1 cellular context compared by ENCODE assay signal in the genomic region with DNA sequence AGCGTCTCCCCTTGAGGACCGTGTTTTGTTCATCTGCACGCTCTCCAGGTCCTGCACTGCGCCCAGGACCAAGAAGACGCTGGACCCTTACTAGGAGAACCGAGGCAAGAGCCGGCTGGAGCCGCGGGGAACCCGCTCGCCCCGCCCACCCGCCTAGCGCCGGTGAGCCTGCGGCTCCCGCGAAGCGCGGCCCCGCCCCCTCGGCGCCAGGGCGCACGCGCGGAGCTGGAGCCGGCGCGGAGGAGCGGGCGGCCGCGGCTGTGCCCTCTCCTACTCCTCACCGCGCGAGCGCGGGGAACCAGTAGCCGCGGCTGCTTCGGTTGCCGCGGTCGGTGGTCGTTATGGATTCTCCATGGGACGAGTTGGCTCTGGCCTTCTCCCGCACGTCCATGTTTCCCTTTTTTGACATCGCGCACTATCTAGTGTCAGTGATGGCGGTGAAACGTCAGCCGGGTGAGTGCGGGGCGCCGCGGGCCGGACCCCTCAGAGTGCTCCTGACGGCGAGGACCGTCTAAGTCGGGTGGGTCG.
A peak's percentile ranks its signal among the peaks of the same experiment; 100 is the strongest.
TF ChIP-seq lines count a peak whose summit lies in the region.

A gene with protein sequence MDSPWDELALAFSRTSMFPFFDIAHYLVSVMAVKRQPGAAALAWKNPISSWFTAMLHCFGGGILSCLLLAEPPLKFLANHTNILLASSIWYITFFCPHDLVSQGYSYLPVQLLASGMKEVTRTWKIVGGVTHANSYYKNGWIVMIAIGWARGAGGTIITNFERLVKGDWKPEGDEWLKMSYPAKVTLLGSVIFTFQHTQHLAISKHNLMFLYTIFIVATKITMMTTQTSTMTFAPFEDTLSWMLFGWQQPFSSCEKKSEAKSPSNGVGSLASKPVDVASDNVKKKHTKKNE (plus strand): TSS at position 222 of the 528 bp plus-strand sequence. CDS start 120 bp downstream, at position 342.

TF ChIP-seq in HEK293, 187 proteins besides CTCF, POLR2A, EP300 and RAD21 (continued from another document):
- TF ChIP-seq HIC1 (tag by site-specific recombination; IDR thresholded peaks at IDR 0.05) (no peak), ZNF214 (tag by site-specific recombination; IDR thresholded peaks at IDR 0.05; ENCODE audit: borderline replicate concordance) (no peak), ZBTB17 (tag by site-specific recombination; IDR thresholded peaks at IDR 0.05) (no peak), ZNF639 (tag by site-specific recombination; IDR thresholded peaks at IDR 0.05) (no peak), ZNF2 (tag by site-specific recombination; IDR thresholded peaks at IDR 0.05) (no peak), ZNF211 (tag by site-specific recombination; IDR thresholded peaks at IDR 0.05; ENCODE audit: low read depth) (no peak), ZNF658 (tag by site-specific recombination; IDR thresholded peaks at IDR 0.05) (no peak), ZNF335 (tag by site-specific recombination; conservative IDR thresholded peaks at IDR 0.05) (peak; percentile 51; the same call in 1 of the 2 replicates), ZNF169 (tag by site-specific recombination; IDR thresholded peaks at IDR 0.05) (no peak), ZNF138 (tag by site-specific recombination; IDR thresholded peaks at IDR 0.05; ENCODE audit: borderline replicate concordance) (no peak), ZNF514 (tag by site-specific recombination; IDR thresholded peaks at IDR 0.05) (no peak), ZNF221 (tag by site-specific recombination; IDR thresholded peaks at IDR 0.05; ENCODE audit: borderline replicate concordance) (no peak), ZNF560 (tag by site-specific recombination; IDR thresholded peaks at IDR 0.05; ENCODE audit: borderline replicate concordance) (no peak), ZSCAN18 (tag by site-specific recombination; IDR thresholded peaks at IDR 0.05) (no peak), ZNF76 (tag by site-specific recombination; IDR thresholded peaks at IDR 0.05; ENCODE audit: borderline replicate concordance, low read depth) (no peak), ZNF600 (tag by site-specific recombination; IDR thresholded peaks at IDR 0.05) (0 out of 2 replicates have a peak, but pooled peaks have one; percentile 50), ZBTB21 (tag by site-specific recombination; IDR thresholded peaks at IDR 0.05) (no peak), ZNF843 (tag by site-specific recombination; IDR thresholded peaks at IDR 0.05) (no peak)
- TF ChIP-seq, protein P1, sequence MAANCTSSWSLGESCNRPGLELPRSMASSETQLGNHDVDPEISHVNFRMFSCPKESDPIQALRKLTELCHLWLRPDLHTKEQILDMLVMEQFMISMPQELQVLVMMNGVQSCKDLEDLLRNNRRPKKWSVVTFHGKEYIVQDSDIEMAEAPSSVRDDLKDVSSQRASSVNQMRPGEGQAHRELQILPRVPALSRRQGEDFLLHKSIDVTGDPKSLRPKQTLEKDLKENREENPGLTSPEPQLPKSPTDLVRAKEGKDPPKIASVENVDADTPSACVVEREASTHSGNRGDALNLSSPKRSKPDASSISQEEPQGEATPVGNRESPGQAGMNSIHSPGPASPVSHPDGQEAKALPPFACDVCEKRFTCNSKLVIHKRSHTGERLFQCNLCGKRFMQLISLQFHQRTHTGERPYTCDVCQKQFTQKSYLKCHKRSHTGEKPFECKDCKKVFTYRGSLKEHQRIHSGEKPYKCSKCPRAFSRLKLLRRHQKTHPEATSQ (tag by site-specific recombination; IDR thresholded peaks at IDR 0.05) = no peak
